Comparison of ENCODE assay signal across 8 cellular contexts in genomic region chr6:142944126-142945066, GRCh38. TPM values are rescaled to one million over a fixed set of nuclear protein-coding genes. Genes with fewer than 3 reads are reported as not detected.
DNase-seq lines count a peak whose midpoint lies in the region; TF ChIP-seq lines count a peak whose summit lies in the region.

No MANE protein-coding gene starts in this region.

- H3K36me3 Mint-ChIP-seq in activated CD4-positive, alpha-beta memory T cell treated with anti-CD3 and anti-CD28 coated beads for 36 hours: peaks cover 6% of the 10 kb centered on the region

- no peaks in the 10 kb centered on the region; a peak in 1 of 22 replicates for H3K36me3 ChIP-seq in BLaER1 treated with 17β-estradiol and CSF1 and Interleukin-3, amounts not matched to agents 10 nM and 100 nM

- 0 to 2% methylated on average over 49 to 53 of the region's 57 CpGs for WGBS in lower leg skin, 2 donors

- peaks cover 2% of the 10 kb centered on the region for H3K27me3 Mint-ChIP-seq in activated CD4-positive, alpha-beta memory T cell treated with anti-CD3 and anti-CD28 coated beads for 36 hours

- DNase-seq in GM20000 (ENCODE audit: low spot score) (peak; percentile 74), NCI-H2227 treated with DMSO at 0.1 percent for 48 hours (lab: John Stamatoyannopoulos, UW) (peak; percentile 59), dermis microvascular lymphatic vessel endothelial cell (ENCODE audit: low read depth in 2 of 2) (peak; percentile 83 to 85), lower leg skin (ENCODE audit: low spot score in 2 of 2) (peak; percentile 80 to 97), COR-L47 (lab: John Stamatoyannopoulos, UW) (no peak)
- peak; percentile 96 for DNase-seq in activated CD4-positive, alpha-beta memory T cell treated with anti-CD3 and anti-CD28 coated beads for 36 hours
- DNase-seq in stimulated activated CD4-positive, alpha-beta T cell treated with anti-CD3 and anti-CD28 coated beads, Interleukin-4, amount 100 ng/mL, for 48 hours (ENCODE audit: low read depth in 2 of 2): peak; percentile 81 to 82

- TF ChIP-seq POLR2A in lower leg skin (IDR thresholded peaks at IDR 0.05): no peak

- TF ChIP-seq CTCF in GM20000 (IDR thresholded peaks at IDR 0.05; ENCODE audit: extremely low read depth, missing control alignments) (no peak), lower leg skin (IDR thresholded peaks at IDR 0.05) (no peak)

- H3K27ac Mint-ChIP-seq in activated CD4-positive, alpha-beta memory T cell treated with anti-CD3 and anti-CD28 coated beads for 36 hours: peak overlapping the region; percentile 99

- H3K9ac ChIP-seq in BLaER1 treated with 17β-estradiol and CSF1 and Interleukin-3, amounts not matched to agents 10 nM and 100 nM: peak overlapping the region; percentile 87 to 100 (median 96)

- peaks cover 0 to 30% (median 0%) of the 10 kb centered on the region in 11 experiments; a peak in 5 of 22 replicates for H4K20me1 ChIP-seq in BLaER1 treated with 17β-estradiol and CSF1 and Interleukin-3, amounts not matched to agents 10 nM and 100 nM

- H3K9me3 ChIP-seq in BLaER1 treated with 17β-estradiol and CSF1 and Interleukin-3, amounts not matched to agents 10 nM and 100 nM (replicated peaks in 1 of 11): no peaks in the 10 kb centered on the region

- intact Hi-C loops in activated CD4-positive, alpha-beta memory T cell treated with anti-CD3 and anti-CD28 coated beads for 36 hours (cut with micrococcal nuclease): loop anchor here (1.0 to 10.0 kb wide), 10 partner anchors 31 to 1400 kb away; partner anchors contain the start of gene STX11
- intact Hi-C loops in lower leg skin (cut with DNase I; ENCODE audit: low total_unique reads): no loop called here

- no peaks in the 10 kb centered on the region for H3K27me3 ChIP-seq in BLaER1 treated with 17β-estradiol and CSF1 and Interleukin-3, amounts not matched to agents 10 nM and 100 nM

- H3K27ac ChIP-seq in BLaER1 treated with 17β-estradiol and CSF1 and Interleukin-3, amounts not matched to agents 10 nM and 100 nM: peak overlapping the region; percentile 86 to 99 (median 96)

- H3K4me1 ChIP-seq in BLaER1 treated with 17β-estradiol and CSF1 and Interleukin-3, amounts not matched to agents 10 nM and 100 nM: peaks cover 39 to 62% (median 54%) of the 10 kb centered on the region in 10 experiments

- H3K9me3 Mint-ChIP-seq in activated CD4-positive, alpha-beta memory T cell treated with anti-CD3 and anti-CD28 coated beads for 36 hours: no peaks in the 10 kb centered on the region

- H3K4me2 ChIP-seq in BLaER1 treated with 17β-estradiol and CSF1 and Interleukin-3, amounts not matched to agents 10 nM and 100 nM: peak overlapping the region; percentile 75 to 97 (median 93)

- peak overlapping the region; percentile 82 to 95 (median 92) for H3K4me3 ChIP-seq in BLaER1 treated with 17β-estradiol and CSF1 and Interleukin-3, amounts not matched to agents 10 nM and 100 nM
- H3K4me3 ChIP-seq in lower leg skin (ENCODE audit: low read depth, poor library complexity, severe bottlenecking): peak overlapping the region; percentile 86

- POLR2A ChIA-PET in activated CD4-positive, alpha-beta memory T cell treated with anti-CD3 and anti-CD28 coated beads for 36 hours (lab: Charles Lee): interaction anchor here (0.6 to 2.8 kb wide), 23 partner anchors 12 to 611 kb away, joined by 3 to 26 read pairs (median 5); no protein-coding TSS in a partner anchor

- peak overlapping the region; percentile 96 for H3K4me3 Mint-ChIP-seq in activated CD4-positive, alpha-beta memory T cell treated with anti-CD3 and anti-CD28 coated beads for 36 hours

- CTCF ChIA-PET in activated CD4-positive, alpha-beta memory T cell treated with anti-CD3 and anti-CD28 coated beads for 36 hours (lab: Charles Lee): interaction anchor here (1.2 to 3.0 kb wide), 7 partner anchors 9 to 91 kb away, joined by 3 to 12 read pairs (median 4); no protein-coding TSS in a partner anchor

- H3K4me1 Mint-ChIP-seq in activated CD4-positive, alpha-beta memory T cell treated with anti-CD3 and anti-CD28 coated beads for 36 hours (ENCODE audit: low read depth): peaks cover 46% of the 10 kb centered on the region

RNA-seq across cellular contexts. Expression of gene HIVEP2, which starts 0.6 kb away (rescaled TPM):
- total RNA-seq in activated CD4-positive, alpha-beta memory T cell treated with anti-CD3 and anti-CD28 coated beads for 36 hours: 10 to 100 TPM; 24.3 to 25.1 TPM
- 5.5 and 14.0 TPM in 2 replicates for total RNA-seq in dermis microvascular lymphatic vessel endothelial cell
- total RNA-seq in lower leg skin: 10 to 100 TPM; 17.2 to 49.4 (median 21.6) TPM
